Comparison of ENCODE assay signal across 8 cellular contexts in the genomic region with DNA sequence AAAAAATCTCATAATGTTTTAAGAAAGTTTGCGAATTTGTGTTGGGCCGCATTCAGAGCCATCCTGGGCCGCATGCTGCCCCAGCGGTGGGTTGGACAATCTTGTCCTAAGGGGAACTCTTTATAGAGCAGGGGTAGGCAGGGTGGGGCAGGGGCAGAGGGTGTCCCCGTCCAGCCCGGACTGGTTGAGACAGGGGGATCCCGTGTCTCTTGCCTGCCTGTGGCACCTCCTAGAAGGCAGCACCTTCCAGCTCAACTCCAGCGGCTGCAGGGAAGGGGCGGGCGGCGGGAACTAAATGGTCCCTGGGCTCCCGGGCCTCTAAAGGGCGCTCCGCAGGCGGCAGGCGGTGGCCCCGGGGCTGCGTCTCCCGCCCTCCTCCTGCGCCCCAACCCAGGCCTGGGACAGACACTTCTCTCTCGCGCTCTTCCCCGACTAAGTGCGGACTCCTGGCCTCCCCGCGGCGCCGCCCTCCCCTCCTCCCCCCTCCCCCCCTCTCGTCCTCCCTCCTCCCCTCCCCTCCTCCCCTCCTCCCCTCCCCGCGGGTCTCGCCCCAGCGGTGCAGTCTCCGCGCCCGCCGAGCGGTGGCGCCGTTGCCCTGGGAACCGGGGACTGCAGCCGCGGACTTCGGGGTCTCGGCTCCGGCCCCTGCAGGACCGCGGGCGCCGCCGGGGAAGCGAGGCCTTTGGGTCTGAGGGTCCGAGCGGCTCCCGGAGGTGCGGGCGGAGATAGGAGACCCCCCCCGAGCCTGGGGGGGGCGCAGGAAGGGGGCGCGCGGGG.
DNase-seq lines count a peak whose midpoint lies in the region; ATAC-seq and TF ChIP-seq lines count a peak whose summit lies in the region.

No MANE protein-coding gene starts in this region.

- H3K4me3 Mint-ChIP-seq in Caco-2 (ENCODE audit: unreplicated experiment): peak overlapping the region; percentile 42
- H3K4me3 Mint-ChIP-seq in activated CD4-positive, alpha-beta T cell treated with anti-CD3 and anti-CD28 coated beads, Interleukin-2, amount 10 ng/mL, durations not matched to agents 24 days and 14 days: peak overlapping the region; percentile 24
- H3K4me3 Mint-ChIP-seq in neural progenitor cell: peak overlapping the region; percentile 79

- no peak for ATAC-seq in GM18520 (IDR thresholded peaks at IDR 0.05; ENCODE audit: unreplicated experiment)
- no peak for ATAC-seq in HG03565 (IDR thresholded peaks at IDR 0.05; ENCODE audit: unreplicated experiment)
- ATAC-seq in GM18870 (IDR thresholded peaks at IDR 0.05; ENCODE audit: unreplicated experiment): no peak

- H3K27me3 Mint-ChIP-seq in Caco-2 (ENCODE audit: insufficient read depth, unreplicated experiment) (peaks cover 23% of the 10 kb centered on the region), neural progenitor cell (ENCODE audit: insufficient read depth, low read depth) (peaks cover 16% of the 10 kb centered on the region)
- H3K27me3 Mint-ChIP-seq in activated CD4-positive, alpha-beta T cell treated with anti-CD3 and anti-CD28 coated beads, Interleukin-2, amount 10 ng/mL, durations not matched to agents 24 days and 14 days: peaks cover 49% of the 10 kb centered on the region

- H3K27me3 ChIP-seq in Caco-2 (replicated peaks; ENCODE audit: control insufficient read depth, insufficient read depth, low read length): no peaks in the 10 kb centered on the region
- H3K27me3 ChIP-seq in HUES64 (ENCODE audit: insufficient read depth, low read length): peaks cover 44% of the 10 kb centered on the region
- H3K27me3 ChIP-seq in esophagus muscularis mucosa: peaks cover 0 to 95% (median 35%) of the 10 kb centered on the region in 4 donors
- H3K27me3 ChIP-seq in neural progenitor cell: peaks cover 64% of the 10 kb centered on the region

- peak overlapping the region; percentile 87 for H3K4me2 ChIP-seq in neural progenitor cell

- H3K27ac Mint-ChIP-seq in Caco-2 (ENCODE audit: unreplicated experiment) (no peak overlapping the region), neural progenitor cell (no peak overlapping the region)
- H3K27ac Mint-ChIP-seq in activated CD4-positive, alpha-beta T cell treated with anti-CD3 and anti-CD28 coated beads, Interleukin-2, amount 10 ng/mL, durations not matched to agents 24 days and 14 days: no peak overlapping the region

- no peaks in the 10 kb centered on the region for H3K9me3 ChIP-seq in Caco-2
- H3K9me3 ChIP-seq in HUES64 (ENCODE audit: insufficient read depth, low read depth, low read length): no peaks in the 10 kb centered on the region
- peaks cover 0 to 9% (median 4%) of the 10 kb centered on the region in 4 donors for H3K9me3 ChIP-seq in esophagus muscularis mucosa
- no peaks in the 10 kb centered on the region for H3K9me3 ChIP-seq in neural progenitor cell (ENCODE audit: low read depth)

- POLR2A ChIA-PET in Caco-2 (lab: Charles Lee): no interaction called here

- H3K9ac ChIP-seq in HUES64 (ENCODE audit: low read depth, low read length) (no peak overlapping the region), neural progenitor cell (no peak overlapping the region)

- H3K36me3 ChIP-seq in Caco-2 (ENCODE audit: control insufficient read depth, insufficient read depth, low read length) (no peaks in the 10 kb centered on the region), HUES64 (ENCODE audit: insufficient read depth, low read length) (no peaks in the 10 kb centered on the region), esophagus muscularis mucosa (no peaks in the 10 kb centered on the region), neural progenitor cell (no peaks in the 10 kb centered on the region)

- no peaks in the 10 kb centered on the region for H3K36me3 Mint-ChIP-seq in Caco-2 (ENCODE audit: insufficient read depth, unreplicated experiment)
- H3K36me3 Mint-ChIP-seq in activated CD4-positive, alpha-beta T cell treated with anti-CD3 and anti-CD28 coated beads, Interleukin-2, amount 10 ng/mL, durations not matched to agents 24 days and 14 days (ENCODE audit: low read depth): no peaks in the 10 kb centered on the region
- no peaks in the 10 kb centered on the region for H3K36me3 Mint-ChIP-seq in neural progenitor cell

- TF ChIP-seq POLR2A in esophagus muscularis mucosa (IDR thresholded peaks at IDR 0.05; ENCODE audit: low read depth): no peak

- H3K9me3 Mint-ChIP-seq in Caco-2 (ENCODE audit: unreplicated experiment): no peaks in the 10 kb centered on the region
- no peaks in the 10 kb centered on the region for H3K9me3 Mint-ChIP-seq in activated CD4-positive, alpha-beta T cell treated with anti-CD3 and anti-CD28 coated beads, Interleukin-2, amount 10 ng/mL, durations not matched to agents 24 days and 14 days
- H3K9me3 Mint-ChIP-seq in neural progenitor cell: peaks cover 4% of the 10 kb centered on the region

- WGBS in HUES64: 5% methylated on average over 48 of the region's 62 CpGs
- 40% methylated on average over 7 of the region's 62 CpGs for WGBS in esophagus muscularis mucosa

- CTCF ChIA-PET in Caco-2 (lab: Charles Lee): interaction anchor here (0.6 kb wide), 1 partner anchor 1079 kb away, joined by 3 read pairs; no protein-coding TSS in a partner anchor

- TF ChIP-seq CTCF in Caco-2 (IDR thresholded peaks at IDR 0.05; ENCODE audit: insufficient read depth in 1 of 2, low read depth in 1 of 2, low read length in 1 of 2, severe bottlenecking in 1 of 2, unreplicated experiment in 1 of 2) (peak; percentile 32 to 35), esophagus muscularis mucosa (IDR thresholded peaks at IDR 0.05) (peak in 1 of 3 experiments; percentile 30), neural progenitor cell (IDR thresholded peaks at IDR 0.05) (peak; percentile 61)

- H3K27ac ChIP-seq in HUES64 (ENCODE audit: low read depth, low read length): no peak overlapping the region
- H3K27ac ChIP-seq in esophagus muscularis mucosa (replicated peaks in 1 of 4): no peak overlapping the region
- H3K27ac ChIP-seq in neural progenitor cell: no peak overlapping the region

- H3K79me2 ChIP-seq in neural progenitor cell (ENCODE audit: low read depth): no peaks in the 10 kb centered on the region

- DNase-seq in Caco-2 (peak; percentile 37 to 62), esophagus muscularis mucosa (ENCODE audit: extremely low spot score) (peak; percentile 57), neural progenitor cell (ENCODE audit: low spot score) (peak; percentile 88)
- DNase-seq in activated CD4-positive, alpha-beta T cell treated with anti-CD3 and anti-CD28 coated beads, Interleukin-2, amount 10 ng/mL, durations not matched to agents 24 days and 14 days: peak; percentile 83

- H3K4me3 ChIP-seq in Caco-2 (ENCODE audit: low read depth, low read length) (peak overlapping the region; percentile 14), HUES64 (ENCODE audit: low read length) (peak overlapping the region; percentile 70), esophagus muscularis mucosa (peak overlapping the region; percentile 29 to 50 (median 40)), neural progenitor cell (peak overlapping the region; percentile 56)

- H3F3A ChIP-seq in neural progenitor cell (ENCODE audit: low read depth): no peaks in the 10 kb centered on the region

- H2AFZ ChIP-seq in neural progenitor cell (replicated peaks): no peak overlapping the region

- no peaks in the 10 kb centered on the region for H4K20me1 ChIP-seq in neural progenitor cell (ENCODE audit: low read depth)

- TF ChIP-seq EP300 in esophagus muscularis mucosa (IDR thresholded peaks at IDR 0.05): no peak

- H3K4me1 ChIP-seq in Caco-2 (peaks cover 5% of the 10 kb centered on the region; the same call in 1 of the 2 replicates), HUES64 (ENCODE audit: insufficient read depth, low read length) (0 out of 2 replicates have a peak, but pooled peaks cover 5% of the 10 kb centered on the region), esophagus muscularis mucosa (peaks cover 4 to 20% (median 19%) of the 10 kb centered on the region in 4 donors), neural progenitor cell (peaks cover 6% of the 10 kb centered on the region)

- BruUV-seq in Caco-2 (replicated peaks; lab: Mats Ljungman, UMichigan): no TSS peak

- H3K4me1 Mint-ChIP-seq in Caco-2 (ENCODE audit: low read depth, unreplicated experiment): peaks cover 7% of the 10 kb centered on the region
- peaks cover 6% of the 10 kb centered on the region for H3K4me1 Mint-ChIP-seq in activated CD4-positive, alpha-beta T cell treated with anti-CD3 and anti-CD28 coated beads, Interleukin-2, amount 10 ng/mL, durations not matched to agents 24 days and 14 days
- H3K4me1 Mint-ChIP-seq in neural progenitor cell: peaks cover 17% of the 10 kb centered on the region

- intact Hi-C loops in Caco-2 (cut with micrococcal nuclease; ENCODE audit: unreplicated experiment): no loop called here
- intact Hi-C loops in activated CD4-positive, alpha-beta T cell treated with anti-CD3 and anti-CD28 coated beads, Interleukin-2, amount 10 ng/mL, durations not matched to agents 24 days and 14 days (cut with micrococcal nuclease): no loop called here
- intact Hi-C loops in esophagus muscularis mucosa (cut with DNase I): no loop called here

Comparison
In these comparisons a context has a peak if more than half of its experiments do, and no peak if none do; other contexts are left out.
1. H3K4me3 ChIP-seq: peak in every context shown above with its lines; median percentile 70 in HUES64; 56 in neural progenitor cell; 40 in esophagus muscularis mucosa; 14 in Caco-2.
2. H3K4me3 Mint-ChIP-seq: peak in every context shown above with its lines; median percentile 79 in neural progenitor cell; 42 in Caco-2; 24 in activated CD4-positive, alpha-beta T cell treated with anti-CD3 and anti-CD28 coated beads, Interleukin-2, amount 10 ng/mL, durations not matched to agents 24 days and 14 days.